21 cellular contexts compared by ENCODE assay signal in the genomic region with DNA sequence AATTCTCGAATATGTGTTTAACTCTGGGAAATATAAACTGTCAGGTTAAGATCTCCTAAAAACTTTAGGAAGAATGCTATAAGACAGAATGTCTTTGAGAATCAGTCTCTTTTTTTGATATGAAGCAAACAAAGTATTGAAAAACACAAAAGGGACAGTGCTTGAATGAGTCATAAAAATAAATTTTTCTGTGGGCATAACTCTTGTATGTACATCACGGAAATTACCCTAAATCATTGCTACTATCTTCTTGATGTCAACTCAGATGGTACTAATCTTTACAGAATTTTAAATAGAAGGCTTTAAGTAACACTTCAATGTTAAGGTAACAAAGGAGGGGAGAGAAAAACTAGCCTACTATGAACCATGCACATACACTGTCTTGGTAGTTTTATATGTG.
A peak's percentile ranks its signal among the peaks of the same experiment; 100 is the strongest.
DNase-seq lines count a peak whose midpoint lies in the region; ATAC-seq and TF ChIP-seq lines count a peak whose summit lies in the region.
"Had no signal": no experiment of that assay in that cellular context is flagged by ENCODE, and none has a peak within 500 bp of the region (broad histone marks: within the 10 kb centered on the region; RNA-seq: fewer than 3 reads in every experiment).

No MANE protein-coding gene starts in this region.

- H3K79me2 ChIP-seq in Karpas-422 (ENCODE audit: low read length): no peaks in the 10 kb centered on the region

- peaks cover 10% of the 10 kb centered on the region for H3K36me3 Mint-ChIP-seq in activated CD8-positive, alpha-beta T cell treated with anti-CD3 and anti-CD28 coated beads for 36 hours (ENCODE audit: low read depth)
- H3K36me3 Mint-ChIP-seq in activated CD8-positive, alpha-beta T cell treated with anti-CD3 and anti-CD28 coated beads, Interleukin-2, amount 10 ng/mL, durations not matched to agents 7 days and 5 days (ENCODE audit: low read depth): peaks cover 9% of the 10 kb centered on the region
- no peaks in the 10 kb centered on the region for H3K36me3 Mint-ChIP-seq in activated T-helper 17 cell treated with anti-CD3 and anti-CD28 coated beads, Interleukin-2, amount 50 U/mL, for 72 hours (ENCODE audit: low read depth)
- H3K36me3 Mint-ChIP-seq in mesothelial cell of epicardium: no peaks in the 10 kb centered on the region
- H3K36me3 Mint-ChIP-seq: CD8-positive, alpha-beta memory T cell had no signal

- H3K9ac ChIP-seq in Karpas-422 (ENCODE audit: low read length): no peak overlapping the region
- H3K9ac ChIP-seq: KMS-11 had no signal

- no peaks in the 10 kb centered on the region for H4K20me1 ChIP-seq in Karpas-422 (ENCODE audit: insufficient read depth, low read depth, low read length)

- no peaks in the 10 kb centered on the region for H3K9me3 ChIP-seq in Karpas-422 (ENCODE audit: low read length)
- H3K9me3 ChIP-seq: Peyer's patch had no signal

- POLR2A ChIA-PET in activated CD8-positive, alpha-beta T cell treated with anti-CD3 and anti-CD28 coated beads for 36 hours (lab: Charles Lee): interaction anchor here (1.1 kb wide), 1 partner anchor 17 kb away, joined by 3 read pairs; no protein-coding TSS in a partner anchor
- POLR2A ChIA-PET in activated CD8-positive, alpha-beta T cell treated with anti-CD3 and anti-CD28 coated beads, Interleukin-2, amount 10 ng/mL, durations not matched to agents 7 days and 5 days (lab: Charles Lee): no interaction called here

- H3K4me3 ChIP-seq in Karpas-422 (ENCODE audit: low read length): no peak overlapping the region
- H3K4me3 ChIP-seq: Peyer's patch had no signal

- peak overlapping the region; percentile 65 for H3K27ac Mint-ChIP-seq in activated CD8-positive, alpha-beta T cell treated with anti-CD3 and anti-CD28 coated beads for 36 hours
- H3K27ac Mint-ChIP-seq in activated CD8-positive, alpha-beta T cell treated with anti-CD3 and anti-CD28 coated beads, Interleukin-2, amount 10 ng/mL, durations not matched to agents 7 days and 5 days: no peak overlapping the region
- H3K27ac Mint-ChIP-seq in activated T-helper 17 cell treated with anti-CD3 and anti-CD28 coated beads, Interleukin-2, amount 50 U/mL, for 72 hours: peak overlapping the region; percentile 47
- H3K27ac Mint-ChIP-seq in mesothelial cell of epicardium: peak overlapping the region; percentile 30

- no peaks in the 10 kb centered on the region for H3K27me3 Mint-ChIP-seq in activated CD8-positive, alpha-beta T cell treated with anti-CD3 and anti-CD28 coated beads for 36 hours
- no peaks in the 10 kb centered on the region for H3K27me3 Mint-ChIP-seq in activated CD8-positive, alpha-beta T cell treated with anti-CD3 and anti-CD28 coated beads, Interleukin-2, amount 10 ng/mL, durations not matched to agents 7 days and 5 days (ENCODE audit: low read depth)
- H3K27me3 Mint-ChIP-seq in activated T-helper 17 cell treated with anti-CD3 and anti-CD28 coated beads, Interleukin-2, amount 50 U/mL, for 72 hours: no peaks in the 10 kb centered on the region
- H3K27me3 Mint-ChIP-seq in mesothelial cell of epicardium (ENCODE audit: low read depth): no peaks in the 10 kb centered on the region
- H3K27me3 Mint-ChIP-seq: CD8-positive, alpha-beta memory T cell had no signal

- H3K27ac ChIP-seq in Karpas-422 (ENCODE audit: low read length): no peak overlapping the region
- H3K27ac ChIP-seq: C4-2B, KMS-11, Peyer's patch had no signal

- CTCF ChIA-PET in activated CD8-positive, alpha-beta T cell treated with anti-CD3 and anti-CD28 coated beads for 36 hours (lab: Charles Lee): interaction anchor here (1.2 to 3.7 kb wide), 2 partner anchors 10 to 74 kb away, joined by 5 to 15 read pairs; no protein-coding TSS in a partner anchor
- CTCF ChIA-PET in activated CD8-positive, alpha-beta T cell treated with anti-CD3 and anti-CD28 coated beads, Interleukin-2, amount 10 ng/mL, durations not matched to agents 7 days and 5 days (lab: Charles Lee): no interaction called here

- peak; percentile 35 for ATAC-seq in activated CD8-positive, alpha-beta T cell treated with anti-CD3 and anti-CD28 coated beads for 36 hours
- ATAC-seq in activated CD8-positive, alpha-beta T cell treated with anti-CD3 and anti-CD28 coated beads, Interleukin-2, amount 10 ng/mL, durations not matched to agents 7 days and 5 days: no peak
- peak; percentile 52 for ATAC-seq in activated T-helper 17 cell treated with anti-CD3 and anti-CD28 coated beads, Interleukin-2, amount 50 U/mL, for 72 hours (replicated peaks)
- no peak for ATAC-seq in GM21529 (IDR thresholded peaks at IDR 0.05; ENCODE audit: unreplicated experiment)
- ATAC-seq: HCT116 had no signal

- H3K27me3 ChIP-seq in Karpas-422 (ENCODE audit: low read length): no peaks in the 10 kb centered on the region
- H3K27me3 ChIP-seq: Peyer's patch had no signal

- no peak overlapping the region for H3K4me2 ChIP-seq in Karpas-422 (ENCODE audit: low read depth, low read length, poor library complexity, severe bottlenecking)
- H3K4me2 ChIP-seq: KMS-11 had no signal

- 0 out of 2 replicates have a peak overlapping the region, but pooled peaks have one; percentile 14 for H2AFZ ChIP-seq in Karpas-422 (ENCODE audit: low read length)

- no peak overlapping the region for H3K4me3 Mint-ChIP-seq in activated CD8-positive, alpha-beta T cell treated with anti-CD3 and anti-CD28 coated beads for 36 hours
- H3K4me3 Mint-ChIP-seq in activated CD8-positive, alpha-beta T cell treated with anti-CD3 and anti-CD28 coated beads, Interleukin-2, amount 10 ng/mL, durations not matched to agents 7 days and 5 days: no peak overlapping the region
- no peak overlapping the region for H3K4me3 Mint-ChIP-seq in activated T-helper 17 cell treated with anti-CD3 and anti-CD28 coated beads, Interleukin-2, amount 50 U/mL, for 72 hours
- H3K4me3 Mint-ChIP-seq in mesothelial cell of epicardium: no peak overlapping the region
- H3K4me3 Mint-ChIP-seq: CD8-positive, alpha-beta memory T cell had no signal

- no peaks in the 10 kb centered on the region for H3K9me2 ChIP-seq in Karpas-422 (replicated peaks; ENCODE audit: insufficient read depth, low read length)

- H3K4me1 Mint-ChIP-seq in activated CD8-positive, alpha-beta T cell treated with anti-CD3 and anti-CD28 coated beads for 36 hours (ENCODE audit: low read depth): peaks cover 41% of the 10 kb centered on the region
- peaks cover 32% of the 10 kb centered on the region for H3K4me1 Mint-ChIP-seq in activated CD8-positive, alpha-beta T cell treated with anti-CD3 and anti-CD28 coated beads, Interleukin-2, amount 10 ng/mL, durations not matched to agents 7 days and 5 days (ENCODE audit: low read depth)
- peaks cover 18% of the 10 kb centered on the region for H3K4me1 Mint-ChIP-seq in activated T-helper 17 cell treated with anti-CD3 and anti-CD28 coated beads, Interleukin-2, amount 50 U/mL, for 72 hours
- peaks cover 7% of the 10 kb centered on the region for H3K4me1 Mint-ChIP-seq in mesothelial cell of epicardium

- H3K36me3 ChIP-seq in Karpas-422 (ENCODE audit: insufficient read depth, low read length): no peaks in the 10 kb centered on the region
- H3K36me3 ChIP-seq: Peyer's patch had no signal

- no peak for TF ChIP-seq CTCF in activated CD8-positive, alpha-beta T cell treated with anti-CD3 and anti-CD28 coated beads for 36 hours (IDR thresholded peaks at IDR 0.05)
- TF ChIP-seq CTCF in mesothelial cell of epicardium (IDR thresholded peaks at IDR 0.05; ENCODE audit: unreplicated experiment): no peak

- intact Hi-C loops in activated CD8-positive, alpha-beta T cell treated with anti-CD3 and anti-CD28 coated beads for 36 hours (cut with micrococcal nuclease): no loop called here

- H3K4me1 ChIP-seq in Karpas-422 (ENCODE audit: low read length): no peaks in the 10 kb centered on the region
- H3K4me1 ChIP-seq: Peyer's patch had no signal

- peaks cover 16% of the 10 kb centered on the region for H3K9me3 Mint-ChIP-seq in activated CD8-positive, alpha-beta T cell treated with anti-CD3 and anti-CD28 coated beads for 36 hours
- H3K9me3 Mint-ChIP-seq in activated CD8-positive, alpha-beta T cell treated with anti-CD3 and anti-CD28 coated beads, Interleukin-2, amount 10 ng/mL, durations not matched to agents 7 days and 5 days (ENCODE audit: insufficient read depth): peaks cover 11% of the 10 kb centered on the region
- H3K9me3 Mint-ChIP-seq in activated T-helper 17 cell treated with anti-CD3 and anti-CD28 coated beads, Interleukin-2, amount 50 U/mL, for 72 hours: no peaks in the 10 kb centered on the region
- H3K9me3 Mint-ChIP-seq in mesothelial cell of epicardium: peaks cover 13% of the 10 kb centered on the region

- DNase-seq in activated CD8-positive, alpha-beta T cell treated with anti-CD3 and anti-CD28 coated beads for 36 hours: no peak
- DNase-seq in activated CD8-positive, alpha-beta T cell treated with anti-CD3 and anti-CD28 coated beads, Interleukin-2, amount 10 ng/mL, durations not matched to agents 7 days and 5 days: no peak
- DNase-seq in Karpas-422: no peak
- no peak for DNase-seq in mesothelial cell of epicardium (ENCODE audit: low spot score in 2 of 2, unreplicated experiment in 2 of 2)
- DNase-seq in NCI-H446 treated with DMSO at 0.1 percent for 48 hours (lab: John Stamatoyannopoulos, UW): no peak
- DNase-seq: Calu3; CD8-positive, alpha-beta memory T cell; DMS153; NCI-H1105; NCI-H146; NCI-H2029 treated with DMSO at 0.1 percent for 48 hours; NCI-H226; NCI-H524; NCI-H774; NK-92 treated with Interleukin-12 subunit alpha and Interleukin-12 subunit beta, amount 100 ng/mL, for 24 hours; Peyer's patch had no signal

Comparison
In these comparisons a context has a peak if more than half of its experiments do, and no peak if none do; other contexts are left out.
1. ATAC-seq: peak in activated CD8-positive, alpha-beta T cell treated with anti-CD3 and anti-CD28 coated beads for 36 hours (single experiment) and activated T-helper 17 cell treated with anti-CD3 and anti-CD28 coated beads, Interleukin-2, amount 50 U/mL, for 72 hours (single experiment); none in activated CD8-positive, alpha-beta T cell treated with anti-CD3 and anti-CD28 coated beads, Interleukin-2, amount 10 ng/mL, durations not matched to agents 7 days and 5 days (single experiment) and GM21529 (single experiment).